Comparison of ENCODE assay signal across 8 cellular contexts in the genomic region with DNA sequence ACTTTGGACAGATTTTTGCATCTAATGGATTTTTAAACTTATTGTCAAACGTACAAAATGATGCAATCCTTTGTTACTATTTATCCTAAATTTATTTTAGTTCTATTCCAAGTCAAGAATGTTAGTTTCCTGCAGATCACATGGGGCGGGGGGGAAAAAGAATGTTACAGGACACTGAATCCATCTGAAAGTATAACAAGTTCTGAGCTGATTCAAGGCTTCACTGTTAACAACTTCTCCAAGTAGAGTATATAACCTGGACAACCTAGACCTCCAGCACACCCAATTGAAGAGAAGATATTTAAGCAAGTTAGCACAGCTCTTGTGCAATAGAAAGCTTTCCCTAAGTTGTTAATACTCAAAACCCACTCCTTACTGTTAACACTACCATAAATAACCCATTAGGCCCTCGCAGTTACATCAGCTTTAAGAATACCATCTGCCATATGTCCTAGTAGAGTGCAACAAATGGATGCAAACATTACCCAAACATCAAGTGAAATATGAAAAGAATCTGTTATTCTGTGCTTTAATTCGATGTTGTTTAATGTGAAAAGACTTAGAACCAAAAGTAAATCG. TPM values are rescaled to one million over a fixed set of nuclear protein-coding genes. Genes with fewer than 3 reads are reported as not detected.
DNase-seq lines count a peak whose midpoint lies in the region; ATAC-seq and TF ChIP-seq lines count a peak whose summit lies in the region.

No MANE protein-coding gene starts in this region.

- intact Hi-C loops in OCI-LY7 (cut with micrococcal nuclease; ENCODE audit: unreplicated experiment), result loop anchor here (5.0 to 10.0 kb wide), 4 partner anchors 244 to 1136 kb away; a partner anchor contains a TSS
- intact Hi-C loops in dendritic cell treated with granulocyte-macrophage colony-stimulating factor and Interleukin-4, amounts not matched to agents 40 ng/mL and 50 ng/mL, for 4 days (cut with micrococcal nuclease), result loop anchor here (5.0 kb wide), 2 partner anchors 306 to 1136 kb away; a partner anchor contains a TSS

- H3K36me3 ChIP-seq in OCI-LY7 (ENCODE audit: insufficient read depth, low read length) (peaks cover 18% of the 10 kb centered on the region), muscle layer of duodenum (ENCODE audit: control insufficient read depth in 1 of 2, insufficient read depth in 2 of 2, low read length in 2 of 2) (peaks cover 0 to 6% of the 10 kb centered on the region in 2 donors)

- peak overlapping the region; percentile 43; the same call in 1 of the 2 replicates for H2AFZ ChIP-seq in OCI-LY7 (ENCODE audit: low read length)

- peak overlapping the region; percentile 100 for H3K4me3 Mint-ChIP-seq in activated T-cell treated with anti-CD3 and anti-CD28 coated beads, Interleukin-2, amount 50 U/mL, for 4 hours
- H3K4me3 Mint-ChIP-seq in dendritic cell treated with granulocyte-macrophage colony-stimulating factor and Interleukin-4, amounts not matched to agents 40 ng/mL and 50 ng/mL, for 4 days, result peak overlapping the region; percentile 93

- H3K4me1 ChIP-seq in OCI-LY7 (ENCODE audit: insufficient read depth, low read length, poor library complexity, severe bottlenecking) (peaks cover 29% of the 10 kb centered on the region), muscle layer of duodenum (ENCODE audit: control insufficient read depth in 1 of 2, insufficient read depth in 2 of 2, low read length in 2 of 2) (peaks cover 12 to 25% of the 10 kb centered on the region in 2 donors)

- H3K27me3 Mint-ChIP-seq in activated T-cell treated with anti-CD3 and anti-CD28 coated beads, Interleukin-2, amount 50 U/mL, for 4 hours (ENCODE audit: low read depth), result no peaks in the 10 kb centered on the region
- peaks cover 9% of the 10 kb centered on the region for H3K27me3 Mint-ChIP-seq in dendritic cell treated with granulocyte-macrophage colony-stimulating factor and Interleukin-4, amounts not matched to agents 40 ng/mL and 50 ng/mL, for 4 days

- in situ Hi-C loops in GM13976 (cut with MboI; ENCODE audit: low sequenced_read_pairs, unreplicated experiment), result no loop called here

- H3K27ac ChIP-seq in OCI-LY7 (ENCODE audit: low read depth, low read length, poor library complexity, severe bottlenecking) (peak overlapping the region; percentile 83), muscle layer of duodenum (ENCODE audit: low read length) (peak overlapping the region; percentile 90)

- H3K9me2 ChIP-seq in OCI-LY7 (ENCODE audit: insufficient read depth, low read length), result no peaks in the 10 kb centered on the region

- TF ChIP-seq CTCF in OCI-LY7 (conservative IDR thresholded peaks at IDR 0.05; ENCODE audit: low read length), result no peak
- TF ChIP-seq CTCF in GM13976 (IDR thresholded peaks at IDR 0.05; ENCODE audit: borderline replicate concordance, control extremely low read depth, extremely low read depth, insufficient read depth, missing control alignments), result no peak

- H3K4me2 ChIP-seq in OCI-LY7 (ENCODE audit: low read length), result peak overlapping the region; percentile 95

- POLR2A ChIA-PET in OCI-LY7 (lab: Charles Lee), result interaction anchor here (0.6 to 2.7 kb wide), 6 partner anchors 10 to 601 kb away, joined by 3 to 8 read pairs (median 4); no protein-coding TSS in a partner anchor

- H3K4me3 ChIP-seq in OCI-LY7 (ENCODE audit: low read depth, low read length, poor library complexity, severe bottlenecking) (peak overlapping the region; percentile 98), muscle layer of duodenum (ENCODE audit: low read depth in 1 of 2, low read length in 2 of 2) (peak overlapping the region; percentile 80 to 94)

- CTCF ChIA-PET in OCI-LY7 (lab: Charles Lee; ENCODE audit: unreplicated experiment), result interaction anchor here (0.6 to 1.0 kb wide), 2 partner anchors 89 to 467 kb away, joined by 3 read pairs; no protein-coding TSS in a partner anchor

- H3K9me3 ChIP-seq in OCI-LY7 (ENCODE audit: low read length), result no peaks in the 10 kb centered on the region
- no peaks in the 10 kb centered on the region for H3K9me3 ChIP-seq in muscle layer of duodenum (ENCODE audit: control insufficient read depth in 1 of 2, low read length in 2 of 2)

- no peak for ATAC-seq in activated T-cell treated with anti-CD3 and anti-CD28 coated beads, Interleukin-2, amount 50 U/mL, for 4 hours
- ATAC-seq in GM18520 (IDR thresholded peaks at IDR 0.05; ENCODE audit: unreplicated experiment), result no peak

- no peaks in the 10 kb centered on the region for H3K9me3 Mint-ChIP-seq in activated T-cell treated with anti-CD3 and anti-CD28 coated beads, Interleukin-2, amount 50 U/mL, for 4 hours
- H3K9me3 Mint-ChIP-seq in dendritic cell treated with granulocyte-macrophage colony-stimulating factor and Interleukin-4, amounts not matched to agents 40 ng/mL and 50 ng/mL, for 4 days, result no peaks in the 10 kb centered on the region

- H4K20me1 ChIP-seq in OCI-LY7 (ENCODE audit: insufficient read depth, low read length), result peaks cover 16% of the 10 kb centered on the region

- H3K36me3 Mint-ChIP-seq in activated T-cell treated with anti-CD3 and anti-CD28 coated beads, Interleukin-2, amount 50 U/mL, for 4 hours (ENCODE audit: insufficient read depth), result peaks cover 6% of the 10 kb centered on the region
- H3K36me3 Mint-ChIP-seq in dendritic cell treated with granulocyte-macrophage colony-stimulating factor and Interleukin-4, amounts not matched to agents 40 ng/mL and 50 ng/mL, for 4 days (ENCODE audit: low read depth), result peaks cover 23% of the 10 kb centered on the region

- DNase-seq in activated T-cell treated with anti-CD3 and anti-CD28 coated beads, Interleukin-2, amount 50 U/mL, for 4 hours, result no peak
- DNase-seq in activated T-cell treated with anti-CD3 and anti-CD28 coated beads for 4 hours (no peak), OCI-LY7 (ENCODE audit: low spot score) (peak; percentile 44), GM13976 (ENCODE audit: low spot score) (no peak), NCI-H1436 (lab: John Stamatoyannopoulos, UW) (no peak)

- peak overlapping the region; percentile 95 for H3K27ac Mint-ChIP-seq in dendritic cell treated with granulocyte-macrophage colony-stimulating factor and Interleukin-4, amounts not matched to agents 40 ng/mL and 50 ng/mL, for 4 days

- BruUV-seq in OCI-LY7 (replicated peaks; lab: Mats Ljungman, UMichigan), result TSS peak; percentile 63

- H3K4me1 Mint-ChIP-seq in activated T-cell treated with anti-CD3 and anti-CD28 coated beads, Interleukin-2, amount 50 U/mL, for 4 hours (ENCODE audit: low read depth), result peaks cover 29% of the 10 kb centered on the region
- H3K4me1 Mint-ChIP-seq in dendritic cell treated with granulocyte-macrophage colony-stimulating factor and Interleukin-4, amounts not matched to agents 40 ng/mL and 50 ng/mL, for 4 days (ENCODE audit: low read depth), result peaks cover 25% of the 10 kb centered on the region

- H3K79me2 ChIP-seq in OCI-LY7 (ENCODE audit: insufficient read depth, low read depth, low read length), result peaks cover 54% of the 10 kb centered on the region

- H3K27me3 ChIP-seq in muscle layer of duodenum (ENCODE audit: low read depth, low read length), result no peaks in the 10 kb centered on the region

RNA-seq across cellular contexts. Expression of a gene that starts 1.3 kb away (rescaled TPM):
- total RNA-seq in activated T-cell treated with anti-CD3 and anti-CD28 coated beads, Interleukin-2, amount 50 U/mL, for 4 hours, result 10 to 100 TPM; 73.1 to 86.8 (median 81.0) TPM
- 13.0 and 13.6 TPM in 2 replicates for total RNA-seq in OCI-LY7 (2014; rRNA removed; shearing (Covaris generic))
- 131 and 139 TPM in 2 replicates for total RNA-seq in OCI-LY7 (2022)
